In the genomic region with DNA sequence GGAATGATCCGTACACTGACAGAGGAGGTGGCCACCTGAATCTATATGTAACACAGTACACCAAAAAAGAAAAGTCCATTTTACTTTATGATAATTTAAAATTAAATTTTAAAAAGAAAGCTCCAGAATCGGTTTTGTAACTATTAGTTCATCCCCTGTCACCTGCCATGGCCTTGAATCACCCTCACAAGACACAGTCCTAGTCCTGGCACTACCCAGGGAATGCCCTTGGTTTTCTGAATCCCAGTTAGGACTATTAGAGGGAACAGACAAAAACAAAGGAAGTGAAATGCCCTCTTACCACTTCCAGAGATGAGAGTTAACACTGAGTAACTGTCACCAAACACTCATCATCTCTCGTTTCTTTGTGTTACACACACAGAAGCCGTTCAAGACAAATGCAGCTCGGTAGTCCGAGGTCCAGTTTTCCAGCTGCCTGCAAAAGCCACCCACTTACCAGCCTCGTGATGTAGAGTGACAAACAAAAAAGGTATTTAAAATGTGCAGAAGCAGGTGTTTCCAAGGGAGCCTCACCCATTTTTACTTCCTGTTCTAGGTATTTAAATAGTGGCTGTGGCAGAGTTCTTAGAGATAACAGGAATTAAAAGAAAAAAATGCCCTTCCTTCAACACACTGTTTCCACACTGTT, we compare ENCODE assay signal across 1 cellular context.
TF ChIP-seq lines count a peak whose summit lies in the region.

No MANE protein-coding gene starts in this region.

TF ChIP-seq in HepG2, 621 proteins besides CTCF, POLR2A, EP300 and RAD21 (continued from another document and continues in another):
- peak; percentile 89 for TF ChIP-seq PAXIP1 (CRISPR knock-in tag; conservative IDR thresholded peaks at IDR 0.05)
- TF ChIP-seq THAP11 (CRISPR knock-in tag; IDR thresholded peaks at IDR 0.05): peak; percentile 21; the same call in 1 of the 2 replicates
- TF ChIP-seq ZNF570 (CRISPR knock-in tag; IDR thresholded peaks at IDR 0.05; ENCODE audit: borderline replicate concordance): no peak
- TF ChIP-seq NCOA2 (CRISPR knock-in tag; IDR thresholded peaks at IDR 0.05): peak; percentile 71
- peak; percentile 60; the same call in 1 of the 2 replicates for TF ChIP-seq MAX (IDR thresholded peaks at IDR 0.05)
- peak; percentile 66; the same call in 1 of the 2 replicates for TF ChIP-seq ZNF292 (CRISPR knock-in tag; IDR thresholded peaks at IDR 0.05; ENCODE audit: borderline replicate concordance, low read depth)
- TF ChIP-seq, protein P1, sequence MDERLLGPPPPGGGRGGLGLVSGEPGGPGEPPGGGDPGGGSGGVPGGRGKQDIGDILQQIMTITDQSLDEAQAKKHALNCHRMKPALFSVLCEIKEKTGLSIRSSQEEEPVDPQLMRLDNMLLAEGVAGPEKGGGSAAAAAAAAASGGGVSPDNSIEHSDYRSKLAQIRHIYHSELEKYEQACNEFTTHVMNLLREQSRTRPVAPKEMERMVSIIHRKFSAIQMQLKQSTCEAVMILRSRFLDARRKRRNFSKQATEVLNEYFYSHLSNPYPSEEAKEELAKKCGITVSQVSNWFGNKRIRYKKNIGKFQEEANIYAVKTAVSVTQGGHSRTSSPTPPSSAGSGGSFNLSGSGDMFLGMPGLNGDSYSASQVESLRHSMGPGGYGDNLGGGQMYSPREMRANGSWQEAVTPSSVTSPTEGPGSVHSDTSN (CRISPR knock-in tag; IDR thresholded peaks at IDR 0.05): peak; percentile 34; the same call in 1 of the 2 replicates
- TF ChIP-seq MNT (IDR thresholded peaks at IDR 0.05): peak; percentile 21; the same call in 1 of the 2 replicates
- peak; percentile 91 for TF ChIP-seq FOSL2 (CRISPR knock-in tag; IDR thresholded peaks at IDR 0.05)
- TF ChIP-seq FOXP4 (CRISPR knock-in tag; IDR thresholded peaks at IDR 0.05): peak; percentile 60
- TF ChIP-seq, protein P2, sequence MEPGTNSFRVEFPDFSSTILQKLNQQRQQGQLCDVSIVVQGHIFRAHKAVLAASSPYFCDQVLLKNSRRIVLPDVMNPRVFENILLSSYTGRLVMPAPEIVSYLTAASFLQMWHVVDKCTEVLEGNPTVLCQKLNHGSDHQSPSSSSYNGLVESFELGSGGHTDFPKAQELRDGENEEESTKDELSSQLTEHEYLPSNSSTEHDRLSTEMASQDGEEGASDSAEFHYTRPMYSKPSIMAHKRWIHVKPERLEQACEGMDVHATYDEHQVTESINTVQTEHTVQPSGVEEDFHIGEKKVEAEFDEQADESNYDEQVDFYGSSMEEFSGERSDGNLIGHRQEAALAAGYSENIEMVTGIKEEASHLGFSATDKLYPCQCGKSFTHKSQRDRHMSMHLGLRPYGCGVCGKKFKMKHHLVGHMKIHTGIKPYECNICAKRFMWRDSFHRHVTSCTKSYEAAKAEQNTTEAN (CRISPR knock-in tag; conservative IDR thresholded peaks at IDR 0.05): peak; percentile 96
- TF ChIP-seq MZF1 (CRISPR knock-in tag; IDR thresholded peaks at IDR 0.05; ENCODE audit: borderline replicate concordance): no peak
- peak; percentile 50; the same call in 1 of the 2 replicates for TF ChIP-seq GATA4 (IDR thresholded peaks at IDR 0.05; ENCODE audit: borderline replicate concordance, low read depth)
- peak; percentile 79 for TF ChIP-seq TEAD3 (CRISPR knock-in tag; optimal IDR thresholded peaks at IDR 0.05; ENCODE audit: borderline replicate concordance)
- peak; percentile 88 for TF ChIP-seq GATAD2A (CRISPR knock-in tag; IDR thresholded peaks at IDR 0.05)
- TF ChIP-seq CERS6 (CRISPR knock-in tag; IDR thresholded peaks at IDR 0.05): no peak
- peak; percentile 53; the same call in 1 of the 2 replicates for TF ChIP-seq NFIC (IDR thresholded peaks at IDR 0.05; ENCODE audit: low read length)
- TF ChIP-seq, protein P3, sequence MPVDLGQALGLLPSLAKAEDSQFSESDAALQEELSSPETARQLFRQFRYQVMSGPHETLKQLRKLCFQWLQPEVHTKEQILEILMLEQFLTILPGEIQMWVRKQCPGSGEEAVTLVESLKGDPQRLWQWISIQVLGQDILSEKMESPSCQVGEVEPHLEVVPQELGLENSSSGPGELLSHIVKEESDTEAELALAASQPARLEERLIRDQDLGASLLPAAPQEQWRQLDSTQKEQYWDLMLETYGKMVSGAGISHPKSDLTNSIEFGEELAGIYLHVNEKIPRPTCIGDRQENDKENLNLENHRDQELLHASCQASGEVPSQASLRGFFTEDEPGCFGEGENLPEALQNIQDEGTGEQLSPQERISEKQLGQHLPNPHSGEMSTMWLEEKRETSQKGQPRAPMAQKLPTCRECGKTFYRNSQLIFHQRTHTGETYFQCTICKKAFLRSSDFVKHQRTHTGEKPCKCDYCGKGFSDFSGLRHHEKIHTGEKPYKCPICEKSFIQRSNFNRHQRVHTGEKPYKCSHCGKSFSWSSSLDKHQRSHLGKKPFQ (CRISPR knock-in tag; IDR thresholded peaks at IDR 0.05; ENCODE audit: insufficient replicate concordance): peak; percentile 19
- TF ChIP-seq ZNF850 (CRISPR knock-in tag; conservative IDR thresholded peaks at IDR 0.05): no peak
- TF ChIP-seq ESRRA (CRISPR knock-in tag; IDR thresholded peaks at IDR 0.05; ENCODE audit: low read depth): peak; percentile 30; the same call in 1 of the 2 replicates
- TF ChIP-seq TCF12 (IDR thresholded peaks at IDR 0.05): no peak
- TF ChIP-seq TCF12 (CRISPR knock-in tag; IDR thresholded peaks at IDR 0.05): peak; percentile 54; the same call in 1 of the 2 replicates
- TF ChIP-seq RARA (CRISPR knock-in tag; IDR thresholded peaks at IDR 0.05): peak; percentile 66
- TF ChIP-seq HNF1B (CRISPR knock-in tag; IDR thresholded peaks at IDR 0.05): 0 out of 2 replicates have a peak, but pooled peaks have one; percentile 28
- TF ChIP-seq IRF2 (CRISPR knock-in tag; IDR thresholded peaks at IDR 0.05): peak; percentile 69; the same call in 1 of the 2 replicates
- peak; percentile 50 for TF ChIP-seq HNF4G (IDR thresholded peaks at IDR 0.05; ENCODE audit: borderline replicate concordance, low read depth, low read length)
- TF ChIP-seq HNF4G (CRISPR knock-in tag; IDR thresholded peaks at IDR 0.05; ENCODE audit: borderline replicate concordance, low read depth): no peak
- TF ChIP-seq NR2F6 (IDR thresholded peaks at IDR 0.05): peak; percentile 49
- peak; percentile 52 for TF ChIP-seq NR2F6 (CRISPR knock-in tag; IDR thresholded peaks at IDR 0.05)
- TF ChIP-seq FOXP1 (IDR thresholded peaks at IDR 0.05): no peak
- peak; percentile 52; the same call in 1 of the 2 replicates for TF ChIP-seq FOXP1 (CRISPR knock-in tag; IDR thresholded peaks at IDR 0.05)
- TF ChIP-seq SOX6 (IDR thresholded peaks at IDR 0.05): no peak
- peak; percentile 90 for TF ChIP-seq SOX6 (CRISPR knock-in tag; IDR thresholded peaks at IDR 0.05)
- peak; percentile 89; the same call in 1 of the 2 replicates for TF ChIP-seq ETV5 (CRISPR knock-in tag; IDR thresholded peaks at IDR 0.05; ENCODE audit: borderline replicate concordance)
- TF ChIP-seq, protein P4, sequence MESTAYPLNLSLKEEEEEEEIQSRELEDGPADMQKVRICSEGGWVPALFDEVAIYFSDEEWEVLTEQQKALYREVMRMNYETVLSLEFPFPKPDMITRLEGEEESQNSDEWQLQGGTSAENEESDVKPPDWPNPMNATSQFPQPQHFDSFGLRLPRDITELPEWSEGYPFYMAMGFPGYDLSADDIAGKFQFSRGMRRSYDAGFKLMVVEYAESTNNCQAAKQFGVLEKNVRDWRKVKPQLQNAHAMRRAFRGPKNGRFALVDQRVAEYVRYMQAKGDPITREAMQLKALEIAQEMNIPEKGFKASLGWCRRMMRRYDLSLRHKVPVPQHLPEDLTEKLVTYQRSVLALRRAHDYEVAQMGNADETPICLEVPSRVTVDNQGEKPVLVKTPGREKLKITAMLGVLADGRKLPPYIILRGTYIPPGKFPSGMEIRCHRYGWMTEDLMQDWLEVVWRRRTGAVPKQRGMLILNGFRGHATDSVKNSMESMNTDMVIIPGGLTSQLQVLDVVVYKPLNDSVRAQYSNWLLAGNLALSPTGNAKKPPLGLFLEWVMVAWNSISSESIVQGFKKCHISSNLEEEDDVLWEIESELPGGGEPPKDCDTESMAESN (CRISPR knock-in tag; conservative IDR thresholded peaks at IDR 0.05): no peak
- TF ChIP-seq ZBTB20 (CRISPR knock-in tag; IDR thresholded peaks at IDR 0.05; ENCODE audit: borderline replicate concordance, low read depth): peak; percentile 33; the same call in 1 of the 2 replicates
- peak; percentile 75; the same call in 1 of the 2 replicates for TF ChIP-seq FOXO1 (CRISPR knock-in tag; IDR thresholded peaks at IDR 0.05)
